8 cellular contexts compared by ENCODE assay signal in genomic region chr3:42755681-42756578, GRCh38. TPM values are rescaled to one million over a fixed set of nuclear protein-coding genes. Genes with fewer than 3 reads are reported as not detected.
A peak's percentile ranks its signal among the peaks of the same experiment; 100 is the strongest.
DNase-seq lines count a peak whose midpoint lies in the region; ATAC-seq and TF ChIP-seq lines count a peak whose summit lies in the region.

No MANE protein-coding gene starts in this region.

- no peak overlapping the region for H3K27ac ChIP-seq in A673 (ENCODE audit: low read depth, low read length, poor library complexity, severe bottlenecking)

- POLR2A ChIA-PET in A673 (lab: Charles Lee; ENCODE audit: low non-redundant PET): no interaction called here

- no TSS peak for BruUV-seq in A673 (replicated peaks; lab: Mats Ljungman, UMichigan)

- intact Hi-C loops in A673 (cut with micrococcal nuclease; ENCODE audit: unreplicated experiment): no loop called here

- CTCF ChIA-PET in A673 (lab: Charles Lee): no interaction called here

- H3K4me3 ChIP-seq in A673 (ENCODE audit: low read depth, low read length, poor library complexity, severe bottlenecking): no peak overlapping the region
- H3K4me3 ChIP-seq in fibroblast of villous mesenchyme (ENCODE audit: low read depth, low read length): no peak overlapping the region

- ATAC-seq in GM18870 (IDR thresholded peaks at IDR 0.05; ENCODE audit: unreplicated experiment): no peak

- DNase-seq in A673 (ENCODE audit: low spot score) (peak; percentile 19), SK-MEL-5 (ENCODE audit: low read depth, low spot score) (peak; percentile 65), fibroblast of villous mesenchyme (ENCODE audit: low read depth) (peak; percentile 39), NCI-H2081 treated with DMSO at 0.1 percent for 48 hours (lab: John Stamatoyannopoulos, UW) (no peak)
- peak; percentile 25 for DNase-seq in stimulated activated CD8-positive, alpha-beta memory T cell treated with anti-CD3 and anti-CD28 coated beads, Interleukin-4, amount 100 ng/mL, for 48 hours
- DNase-seq in stimulated activated CD4-positive, alpha-beta T cell treated with anti-CD3 and anti-CD28 coated beads, Interleukin-2, amount 100 ng/mL, for 48 hours: no peak

- TF ChIP-seq CTCF in A673 (conservative IDR thresholded peaks at IDR 0.05; ENCODE audit: low read depth, low read length): peak; percentile 45
- peak; percentile 62 for TF ChIP-seq CTCF in GM12873 (IDR thresholded peaks at IDR 0.05; ENCODE audit: insufficient read depth, low read depth, low read length, missing control alignments)
- TF ChIP-seq CTCF in fibroblast of villous mesenchyme (IDR thresholded peaks at IDR 0.05; ENCODE audit: insufficient read depth, low read depth, low read length): peak; percentile 61

- no peaks in the 10 kb centered on the region for H3K27me3 ChIP-seq in A673 (replicated peaks; ENCODE audit: insufficient read depth, low read depth, low read length, poor library complexity)

- no peaks in the 10 kb centered on the region for H3K4me1 ChIP-seq in A673 (ENCODE audit: insufficient read depth, low read length, poor library complexity, severe bottlenecking)

- no peaks in the 10 kb centered on the region for H3K9me3 ChIP-seq in A673 (ENCODE audit: low read depth, low read length, poor library complexity, severe bottlenecking)

- no peaks in the 10 kb centered on the region for H3K36me3 ChIP-seq in A673 (ENCODE audit: insufficient read depth, low read length, poor library complexity, severe bottlenecking)

- in situ Hi-C loops in SK-MEL-5 (cut with HindIII; ENCODE audit: low pct_unique_long_range_greater_than_20kb, low sequenced_read_pairs): no loop called here

RNA-seq across cellular contexts. Expression of gene CCDC13, which starts 17.1 kb away (rescaled TPM):
- total RNA-seq in A673 (2021): 0.55 TPM in 1 of 2 replicates, not detected in the other
- total RNA-seq in SK-MEL-5 (2014; rRNA removed; shearing (Covaris generic)): 0.48 TPM in 1 of 2 replicates, not detected in the other
- 0.25 TPM in 1 of 2 replicates, not detected in the other for polyA plus RNA-seq in SK-MEL-5 (2015; cell fraction: cytosol; rRNA removed)
- 0.41 and 0.91 TPM in 2 replicates for polyA plus RNA-seq in SK-MEL-5 (2015; cell fraction: nucleus; rRNA removed)
- total RNA-seq in fibroblast of villous mesenchyme: 0.43 and 0.64 TPM in 2 replicates

RNA-seq across cellular contexts. Expression of gene HIGD1A, which starts 48.4 kb away (rescaled TPM):
- 40.9 and 50.6 TPM in 2 replicates for total RNA-seq in A673 (2021)
- total RNA-seq in SK-MEL-5 (2014; rRNA removed; shearing (Covaris generic)): 165 and 193 TPM in 2 replicates
- polyA plus RNA-seq in SK-MEL-5 (2015; cell fraction: cytosol; rRNA removed): 147 and 162 TPM in 2 replicates
- 42.6 and 48.9 TPM in 2 replicates for polyA plus RNA-seq in SK-MEL-5 (2015; cell fraction: nucleus; rRNA removed)
- total RNA-seq in fibroblast of villous mesenchyme: 130 and 184 TPM in 2 replicates

RNA-seq across cellular contexts. Expression of gene ACKR2, which starts 53.3 kb away (rescaled TPM):
- not detected in 2 replicates for total RNA-seq in A673 (2021)
- not detected in 2 replicates for total RNA-seq in SK-MEL-5 (2014; rRNA removed; shearing (Covaris generic))
- 0.11 and 0.29 TPM in 2 replicates for polyA plus RNA-seq in SK-MEL-5 (2015; cell fraction: cytosol; rRNA removed)
- polyA plus RNA-seq in SK-MEL-5 (2015; cell fraction: nucleus; rRNA removed): 0.75 TPM in 1 of 2 replicates, not detected in the other
- total RNA-seq in fibroblast of villous mesenchyme: under 0.01 TPM in 1 of 2 replicates, not detected in the other

RNA-seq across cellular contexts. Expression of gene HHATL, which starts 53.3 kb away (rescaled TPM):
- total RNA-seq in A673 (2021) (not detected in 2 replicates), fibroblast of villous mesenchyme (not detected in 2 replicates)
- not detected in 2 replicates for total RNA-seq in SK-MEL-5 (2014; rRNA removed; shearing (Covaris generic))
- not detected in 2 replicates for polyA plus RNA-seq in SK-MEL-5 (2015; cell fraction: cytosol; rRNA removed)
- not detected in 2 replicates for polyA plus RNA-seq in SK-MEL-5 (2015; cell fraction: nucleus; rRNA removed)

Comparison
In these comparisons a context has a peak if more than half of its experiments do, and no peak if none do; other contexts are left out.
1. DNase-seq: peak in A673 (single experiment), SK-MEL-5 (single experiment), fibroblast of villous mesenchyme (single experiment) and stimulated activated CD8-positive, alpha-beta memory T cell treated with anti-CD3 and anti-CD28 coated beads, Interleukin-4, amount 100 ng/mL, for 48 hours (single experiment); none in NCI-H2081 treated with DMSO at 0.1 percent for 48 hours (single experiment) and stimulated activated CD4-positive, alpha-beta T cell treated with anti-CD3 and anti-CD28 coated beads, Interleukin-2, amount 100 ng/mL, for 48 hours (0 of 2).
2. Peak in every context shown above with its lines, with median percentiles within 50 percentile points of each other: CTCF ChIP-seq.